In the genomic region with DNA sequence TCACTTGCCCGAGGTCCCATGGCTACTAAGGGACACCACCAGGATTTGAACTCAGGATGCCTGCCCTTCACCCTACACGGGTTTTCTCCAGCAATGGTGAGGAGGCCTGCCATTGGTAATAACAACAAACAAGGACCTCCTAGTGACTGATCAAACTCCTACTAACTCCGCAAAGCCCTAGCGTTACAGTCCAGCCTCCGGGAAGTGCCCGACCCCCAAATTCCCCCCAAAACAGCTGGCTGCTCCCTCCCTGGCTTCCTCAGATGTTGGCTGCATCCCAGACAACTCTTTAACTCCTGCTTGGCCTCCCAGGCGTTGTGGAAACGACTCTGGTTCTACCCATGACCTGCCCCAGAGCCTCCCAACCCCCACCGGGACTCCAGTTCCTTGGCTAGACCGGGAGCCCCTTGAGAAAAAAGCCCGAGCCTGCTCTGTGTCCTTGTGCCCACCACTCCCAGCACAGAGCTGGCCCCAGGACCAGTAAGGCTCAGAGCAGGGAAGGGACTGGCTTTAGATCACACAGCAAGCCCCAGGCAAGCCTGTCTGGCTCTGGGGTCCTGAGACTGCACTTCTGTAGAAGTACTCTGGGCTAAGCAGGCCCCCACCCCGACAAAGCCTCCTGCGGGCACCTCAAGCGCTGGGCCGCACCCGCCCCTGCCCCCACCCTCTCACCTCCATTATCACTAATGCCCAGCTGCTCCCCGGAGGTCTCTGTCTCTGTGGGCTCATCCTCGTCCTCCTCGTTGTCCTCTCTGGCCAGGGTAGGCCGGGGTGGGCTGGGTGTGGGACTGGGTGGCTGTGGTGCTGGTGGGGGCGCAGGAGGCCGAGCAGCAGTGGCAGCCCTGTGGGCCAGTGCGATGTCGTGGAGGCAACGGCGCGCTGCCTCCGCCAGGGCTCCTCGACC, we compare ENCODE assay signal across 10 cellular contexts. TPM values are rescaled to one million over a fixed set of nuclear protein-coding genes. Genes with fewer than 3 reads are reported as not detected.
DNase-seq lines count a peak whose midpoint lies in the region; ATAC-seq and TF ChIP-seq lines count a peak whose summit lies in the region.
"Had no signal": no experiment of that assay in that cellular context is flagged by ENCODE, and none has a peak within 500 bp of the region (broad histone marks: within the 10 kb centered on the region; RNA-seq: fewer than 3 reads in every experiment).

No MANE protein-coding gene starts in this region.

- H3K4me1 Mint-ChIP-seq in Calu3 (ENCODE audit: low read depth, unreplicated experiment) = peaks cover 9% of the 10 kb centered on the region
- H3K4me1 Mint-ChIP-seq in nephron progenitor cell = peaks cover 38% of the 10 kb centered on the region

- DNase-seq in Calu3 = no peak
- DNase-seq in nephron progenitor cell = no peak
- DNase-seq in SK-N-DZ (ENCODE audit: low spot score) = no peak
- DNase-seq: activated effector memory CD4-positive, alpha-beta T cell treated with Interleukin-2 at 50 U/mL for 16 hours; IMR-90; NCI-H1105; occipital lobe had no signal

- peak overlapping the region; percentile 27 for H3K4me3 Mint-ChIP-seq in Calu3 (ENCODE audit: low read depth, unreplicated experiment)
- no peak overlapping the region for H3K4me3 Mint-ChIP-seq in nephron progenitor cell

- intact Hi-C loops in Calu3 (cut with micrococcal nuclease; ENCODE audit: unreplicated experiment) = no loop called here

- ATAC-seq in GM21529 (IDR thresholded peaks at IDR 0.05; ENCODE audit: unreplicated experiment) = no peak

- no peaks in the 10 kb centered on the region for H3K27me3 Mint-ChIP-seq in Calu3 (ENCODE audit: unreplicated experiment)
- H3K27me3 Mint-ChIP-seq in nephron progenitor cell (ENCODE audit: low read depth, poor library complexity) = no peaks in the 10 kb centered on the region

- H3K36me3 Mint-ChIP-seq in Calu3 (ENCODE audit: insufficient read depth, unreplicated experiment) (peaks cover 11% of the 10 kb centered on the region), nephron progenitor cell (ENCODE audit: low read depth) (peaks cover 6% of the 10 kb centered on the region)

- H3K27ac ChIP-seq in VCaP = 0 out of 2 replicates have a peak overlapping the region, but pooled peaks have one; percentile 13

- H3K27ac Mint-ChIP-seq in Calu3 (ENCODE audit: unreplicated experiment) (no peak overlapping the region), nephron progenitor cell (peak overlapping the region; percentile 36)

- CTCF ChIA-PET in Calu3 (lab: Charles Lee) = no interaction called here

- H3K9me3 Mint-ChIP-seq in Calu3 (ENCODE audit: low read depth, unreplicated experiment) (no peaks in the 10 kb centered on the region), nephron progenitor cell (no peaks in the 10 kb centered on the region)

- TF ChIP-seq CTCF in Calu3 (IDR thresholded peaks at IDR 0.05; ENCODE audit: unreplicated experiment) (no peak), VCaP (conservative IDR thresholded peaks at IDR 0.05) (no peak), nephron progenitor cell (IDR thresholded peaks at IDR 0.05) (no peak)

- BruUV-seq in Calu3 (replicated peaks; lab: Mats Ljungman, UMichigan) = no TSS peak

RNA-seq across cellular contexts. Expression of gene AKT1S1, which starts 4.7 kb away (rescaled TPM):
- total RNA-seq in Calu3 (2022) = 58.9 and 65.2 TPM in 2 replicates
- 4.9 TPM in 2 replicates for polyA plus RNA-seq in SK-N-DZ (2014; cell fraction: cytosol; rRNA removed)
- polyA plus RNA-seq in SK-N-DZ (2014; cell fraction: nucleus; rRNA removed) = 8.1 and 13.5 TPM in 2 replicates

RNA-seq across cellular contexts. Expression of gene TBC1D17, which starts 5.0 kb away (rescaled TPM):
- total RNA-seq in Calu3 (2022) = 54.7 and 56.9 TPM in 2 replicates
- 4.3 and 5.3 TPM in 2 replicates for polyA plus RNA-seq in SK-N-DZ (2014; cell fraction: cytosol; rRNA removed)
- 10.3 and 15.1 TPM in 2 replicates for polyA plus RNA-seq in SK-N-DZ (2014; cell fraction: nucleus; rRNA removed)

RNA-seq across cellular contexts. Expression of gene PNKP, which starts 5.1 kb away (rescaled TPM):
- total RNA-seq in Calu3 (2022) = 185 and 189 TPM in 2 replicates
- polyA plus RNA-seq in SK-N-DZ (2014; cell fraction: cytosol; rRNA removed) = 7.7 and 19.2 TPM in 2 replicates
- 75.5 and 87.4 TPM in 2 replicates for polyA plus RNA-seq in SK-N-DZ (2014; cell fraction: nucleus; rRNA removed)

RNA-seq across cellular contexts. Expression of gene PTOV1, which starts 21.5 kb away (rescaled TPM):
- total RNA-seq in Calu3 (2022) = 231 and 256 TPM in 2 replicates
- polyA plus RNA-seq in SK-N-DZ (2014; cell fraction: cytosol; rRNA removed) = 131 and 164 TPM in 2 replicates
- 365 and 432 TPM in 2 replicates for polyA plus RNA-seq in SK-N-DZ (2014; cell fraction: nucleus; rRNA removed)

RNA-seq across cellular contexts. Expression of gene IL4I1, which starts 24.2 kb away (rescaled TPM):
- total RNA-seq in Calu3 (2022) = 8.2 and 10.7 TPM in 2 replicates
- polyA plus RNA-seq in SK-N-DZ (2014; cell fraction: cytosol; rRNA removed) = not detected in 2 replicates
- polyA plus RNA-seq in SK-N-DZ (2014; cell fraction: nucleus; rRNA removed) = not detected in 2 replicates
- total RNA-seq: occipital lobe, temporal lobe had no signal
